In the genomic region with DNA sequence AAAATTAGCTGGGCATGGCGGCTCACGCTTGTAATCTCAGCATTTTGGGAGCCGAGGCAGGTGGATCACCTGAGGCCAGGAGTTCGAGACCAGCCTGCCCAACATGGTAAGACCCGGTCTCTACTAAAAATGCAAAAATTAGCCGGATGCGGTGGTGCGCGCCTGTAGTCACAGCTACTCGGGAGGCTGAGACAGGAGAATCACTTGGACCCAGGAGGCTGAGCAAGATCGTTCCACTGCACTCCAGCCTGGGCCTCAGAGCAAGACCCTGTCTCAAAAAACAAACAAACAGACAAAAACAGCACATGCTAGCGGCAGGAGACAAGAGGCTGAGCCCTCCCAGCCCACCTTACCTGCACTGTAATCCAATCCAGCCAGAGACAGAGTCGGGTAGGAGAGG, we compare ENCODE assay signal across 9 cellular contexts. TPM values are rescaled to one million over a fixed set of nuclear protein-coding genes. Genes with fewer than 3 reads are reported as not detected.
A peak's percentile ranks its signal among the peaks of the same experiment; 100 is the strongest.
DNase-seq lines count a peak whose midpoint lies in the region; ATAC-seq, FAIRE-seq and TF ChIP-seq lines count a peak whose summit lies in the region.
"Had no signal": no experiment of that assay in that cellular context is flagged by ENCODE, and none has a peak within 500 bp of the region (broad histone marks: within the 10 kb centered on the region; RNA-seq: fewer than 3 reads in every experiment).

No MANE protein-coding gene starts in this region.

- no peak overlapping the region for H2BK15ac ChIP-seq in H9 (ENCODE audit: low read depth, low read length)

- no peak overlapping the region for H2BK20ac ChIP-seq in H9 (ENCODE audit: low read depth, low read length, poor library complexity, severe bottlenecking)

- peaks cover 12% of the 10 kb centered on the region for H3K23me2 ChIP-seq in H9 (ENCODE audit: insufficient read length, low read depth, low read length, poor library complexity, severe bottlenecking)

- H3K27me3 ChIP-seq in H9 (ENCODE audit: insufficient read depth, low read length): no peaks in the 10 kb centered on the region
- H3K27me3 ChIP-seq in small intestine (ENCODE audit: control insufficient read depth in 2 of 2, insufficient read depth in 2 of 2, low read length in 2 of 2): no peaks in the 10 kb centered on the region
- H3K27me3 ChIP-seq: SJSA1 had no signal

- H3K27ac ChIP-seq in H9 (ENCODE audit: insufficient read length, low read depth, low read length) (no peak overlapping the region), small intestine (ENCODE audit: low read depth in 1 of 2, low read length in 1 of 2) (peak overlapping the region; percentile 51 to 74)
- H3K27ac ChIP-seq: SJSA1 had no signal

- peaks cover 3% of the 10 kb centered on the region; the same call in 1 of the 2 replicates for H3K27me3 Mint-ChIP-seq in H9 (ENCODE audit: low read depth)
- no peaks in the 10 kb centered on the region for H3K27me3 Mint-ChIP-seq in T-cell
- no peaks in the 10 kb centered on the region for H3K27me3 Mint-ChIP-seq in glutamatergic neuron (ENCODE audit: unreplicated experiment)

- H2AFZ ChIP-seq in H9 (ENCODE audit: low read length): no peak overlapping the region

- H3K4me3 Mint-ChIP-seq in H9: peak overlapping the region; percentile 88 to 95
- peak overlapping the region; percentile 85 to 94 (median 88) for H3K4me3 Mint-ChIP-seq in T-cell
- peak overlapping the region; percentile 89 for H3K4me3 Mint-ChIP-seq in glutamatergic neuron (ENCODE audit: unreplicated experiment)

- peaks cover 2% of the 10 kb centered on the region for H4K20me1 ChIP-seq in H9 (ENCODE audit: control insufficient read depth, insufficient read depth, insufficient read length)

- ATAC-seq in T-cell (replicated peaks in 1 of 4) (no peak), GM18868 (IDR thresholded peaks at IDR 0.05; ENCODE audit: unreplicated experiment) (no peak), GM21619 (IDR thresholded peaks at IDR 0.05; ENCODE audit: unreplicated experiment) (no peak)

- H3K9me3 ChIP-seq in H9 (ENCODE audit: control insufficient read depth, low read depth, low read length) (no peaks in the 10 kb centered on the region), small intestine (ENCODE audit: control insufficient read depth, low read depth) (no peaks in the 10 kb centered on the region)
- H3K9me3 ChIP-seq: SJSA1 had no signal

- H3K4me1 Mint-ChIP-seq in H9: peaks cover 3 to 17% of the 10 kb centered on the region in 2 experiments
- H3K4me1 Mint-ChIP-seq in T-cell: peaks cover 18 to 32% (median 31%) of the 10 kb centered on the region in 3 donors
- peaks cover 5% of the 10 kb centered on the region for H3K4me1 Mint-ChIP-seq in glutamatergic neuron (ENCODE audit: low read depth, unreplicated experiment)

- no peaks in the 10 kb centered on the region for H3K36me3 ChIP-seq in small intestine (ENCODE audit: control insufficient read depth in 2 of 2, insufficient read depth in 2 of 2, low read length in 2 of 2)

- no peak overlapping the region for H3K4ac ChIP-seq in H9 (ENCODE audit: low read depth, low read length)

- no peak overlapping the region for H3K14ac ChIP-seq in H9 (ENCODE audit: insufficient read depth, low read length)

- H3K9ac ChIP-seq in H9 (ENCODE audit: extremely low read depth, insufficient read length, low read length): no peak overlapping the region

- POLR2A ChIA-PET in T-cell (lab: Charles Lee): interaction anchor here in 1 of 2 donors (0.6 kb wide), 1 partner anchor 33 kb away, joined by 5 read pairs; no protein-coding TSS in a partner anchor

- H3T11ph ChIP-seq in H9 (ENCODE audit: low read length): no peak overlapping the region

- H2AK5ac ChIP-seq in H9 (ENCODE audit: insufficient read length, low read length): no peak overlapping the region

- H2BK5ac ChIP-seq in H9 (ENCODE audit: insufficient read length, low read length): no peak overlapping the region

- no peak overlapping the region for H2BK12ac ChIP-seq in H9 (ENCODE audit: insufficient read length, low read depth, low read length)

- H3K4me1 ChIP-seq in H9 (ENCODE audit: insufficient read depth, low read length) (no peaks in the 10 kb centered on the region; the same call in 1 of the 2 replicates), small intestine (ENCODE audit: control insufficient read depth in 2 of 2, insufficient read depth in 1 of 2, low read depth in 1 of 2, low read length in 1 of 2) (peaks cover 5 to 25% of the 10 kb centered on the region in 2 donors)

- H3K36me3 Mint-ChIP-seq in H9 (ENCODE audit: insufficient read depth in 1 of 3, low read depth in 3 of 3): peaks cover 1 to 5% (median 2%) of the 10 kb centered on the region in 3 experiments; a peak in 5 of 7 replicates
- H3K36me3 Mint-ChIP-seq in T-cell: peaks cover 3% of the 10 kb centered on the region
- H3K36me3 Mint-ChIP-seq in glutamatergic neuron (ENCODE audit: unreplicated experiment): no peaks in the 10 kb centered on the region

- H3K79me1 ChIP-seq in H9 (ENCODE audit: insufficient read depth, low read depth, low read length, poor library complexity, severe bottlenecking): peaks cover 2% of the 10 kb centered on the region

- no peak overlapping the region for H3K23ac ChIP-seq in H9 (ENCODE audit: insufficient read length, low read depth, low read length)

- no peak overlapping the region for H4K5ac ChIP-seq in H9 (ENCODE audit: insufficient read length, low read depth, low read length)

- H3K18ac ChIP-seq in H9 (ENCODE audit: insufficient read length, low read depth, low read length): no peak overlapping the region

- FAIRE-seq in small intestine (lab: Jason Lieb, UNC): no peak

- DNase-seq in H9 (no peak), T-cell (no peak), glutamatergic neuron (no peak), small intestine (no peak), SIG-M5 treated with dmso at 0.1 percent for 504 hours (lab: John Stamatoyannopoulos, UW; ENCODE audit: unreplicated experiment) (no peak)
- DNase-seq: aorta had no signal

- H2BK120ac ChIP-seq in H9 (ENCODE audit: low read depth, low read length, poor library complexity, severe bottlenecking): no peak overlapping the region

- H3K9me3 Mint-ChIP-seq in H9 (no peaks in the 10 kb centered on the region), T-cell (no peaks in the 10 kb centered on the region), glutamatergic neuron (ENCODE audit: unreplicated experiment) (peaks cover 3% of the 10 kb centered on the region)

- H3K4me3 ChIP-seq in small intestine (ENCODE audit: low read depth in 1 of 2, low read length in 2 of 2): peak overlapping the region in 1 of 2 donors; percentile 47

- H3K79me2 ChIP-seq in H9 (ENCODE audit: insufficient read depth, low read length): peaks cover 6% of the 10 kb centered on the region; the same call in 1 of the 2 replicates

- H3K56ac ChIP-seq in H9 (ENCODE audit: insufficient read length, low read depth, low read length): no peak overlapping the region

- WGBS in H9 (ENCODE audit: extremely low coverage, insufficient read length, low lambda C conversion rate): no CpG with 5 or more reads among the region's 13 CpGs
- WGBS in small intestine, 3 donors: 85 to 87% (median 86%) methylated on average over 11 to 13 of the region's 13 CpGs

- H3K4me2 ChIP-seq in H9 (ENCODE audit: insufficient read depth, insufficient read length, low read length): peak overlapping the region; percentile 86

- H4K91ac ChIP-seq in H9 (ENCODE audit: insufficient read length, low read depth, low read length): no peak overlapping the region

- CTCF ChIA-PET in T-cell (lab: Charles Lee): no interaction called here

- H4K8ac ChIP-seq in H9 (replicated peaks; ENCODE audit: insufficient read length, low read depth, low read length): no peak overlapping the region

- TF ChIP-seq CTCF in H9 (conservative IDR thresholded peaks at IDR 0.05) (no peak), glutamatergic neuron (IDR thresholded peaks at IDR 0.05; ENCODE audit: partially characterized antibody, unreplicated experiment) (no peak)

- H3K27ac Mint-ChIP-seq in H9: peak overlapping the region in 1 of 3 experiments; percentile 10; a peak in 3 of 7 replicates
- peak overlapping the region; percentile 23 to 55 for H3K27ac Mint-ChIP-seq in T-cell
- H3K27ac Mint-ChIP-seq in glutamatergic neuron (ENCODE audit: unreplicated experiment): no peak overlapping the region

RNA-seq across cellular contexts. Expression of gene DOLPP1, which starts 1.1 kb away (rescaled TPM):
- total RNA-seq in H9 (2021) (42.6 and 43.3 TPM in 2 replicates), T-cell (10 to 100 TPM in 3 of 5 donors, 1 to 10 TPM in 2; 5.1 to 14.4 (median 11.8) TPM), glutamatergic neuron (ENCODE audit: unreplicated experiment) (44.2 TPM)
- polyA plus RNA-seq in small intestine: 10 to 100 TPM; 28.4 to 34.9 (median 28.6) TPM

RNA-seq across cellular contexts. Expression of gene CRAT, which starts 30.8 kb away (rescaled TPM):
- 15.0 and 15.7 TPM in 2 replicates for total RNA-seq in H9 (2021)
- 10 to 100 TPM in 4 of 5 donors, 1 to 10 TPM in 1; 6.6 to 17.5 (median 13.9) TPM for total RNA-seq in T-cell
- total RNA-seq in glutamatergic neuron (ENCODE audit: unreplicated experiment): 95.8 TPM
- 100 to 1,000 TPM in 2 of 3 donors, 10 to 100 TPM in 1; 55.0 to 122 (median 103) TPM for polyA plus RNA-seq in small intestine

RNA-seq across cellular contexts. Expression of gene PTPA, which starts 31.4 kb away (rescaled TPM):
- 140 and 145 TPM in 2 replicates for total RNA-seq in H9 (2021)
- total RNA-seq in T-cell: 10 to 100 TPM; 51.3 to 71.5 (median 65.5) TPM
- total RNA-seq in glutamatergic neuron (ENCODE audit: unreplicated experiment): 166 TPM
- 100 to 1,000 TPM in 1 of 3 donors, 10 to 100 TPM in 2; 50.8 to 113 (median 55.9) TPM for polyA plus RNA-seq in small intestine

RNA-seq across cellular contexts. Expression of gene MIGA2, which starts 43.4 kb away (rescaled TPM):
- total RNA-seq in H9 (2021): 37.8 and 38.8 TPM in 2 replicates
- total RNA-seq in T-cell: 10 to 100 TPM; 60.8 to 95.7 (median 83.4) TPM
- total RNA-seq in glutamatergic neuron (ENCODE audit: unreplicated experiment): 40.2 TPM
- polyA plus RNA-seq in small intestine: 100 to 1,000 TPM in 1 of 3 donors, 10 to 100 TPM in 2; 33.9 to 127 (median 88.1) TPM

RNA-seq across cellular contexts. Expression of gene SH3GLB2, which starts 51.7 kb away (rescaled TPM):
- total RNA-seq in H9 (2021) (69.0 and 69.5 TPM in 2 replicates), T-cell (100 to 1,000 TPM in 3 of 5 donors, 10 to 100 TPM in 2; 85.8 to 140 (median 131) TPM), glutamatergic neuron (ENCODE audit: unreplicated experiment) (143 TPM)
- polyA plus RNA-seq in small intestine: 100 to 1,000 TPM in 1 of 3 donors, 10 to 100 TPM in 2; 88.6 to 112 (median 96.1) TPM
